Comparison of ENCODE assay signal across 9 cellular contexts in genomic region chr5:119470105-119470763, GRCh38. TPM values are rescaled to one million over a fixed set of nuclear protein-coding genes. Genes with fewer than 3 reads are reported as not detected.
DNase-seq lines count a peak whose midpoint lies in the region; ATAC-seq, FAIRE-seq and TF ChIP-seq lines count a peak whose summit lies in the region.
"Had no signal": no experiment of that assay in that cellular context is flagged by ENCODE, and none has a peak within 500 bp of the region (broad histone marks: within the 10 kb centered on the region; RNA-seq: fewer than 3 reads in every experiment).

No MANE protein-coding gene starts in this region.

- H3K79me2 ChIP-seq in DND-41 (ENCODE audit: insufficient read depth, low read length) (peaks cover 36% of the 10 kb centered on the region), OCI-LY3 (ENCODE audit: low read length) (peaks cover 18% of the 10 kb centered on the region)

- 0 out of 2 replicates have a peak overlapping the region, but pooled peaks have one; percentile 34 for H3K27ac ChIP-seq in DND-41 (ENCODE audit: low read length)
- peak overlapping the region; percentile 70 for H3K27ac ChIP-seq in OCI-LY3 (ENCODE audit: low read length)
- H3K27ac ChIP-seq in kidney (ENCODE audit: low read depth in 2 of 2, low read length in 2 of 2), result no peak overlapping the region
- H3K27ac ChIP-seq: upper lobe of left lung had no signal

- H2AFZ ChIP-seq in DND-41 (ENCODE audit: low read depth, low read length), result no peak overlapping the region
- H2AFZ ChIP-seq in OCI-LY3 (ENCODE audit: low read depth, low read length), result no peak overlapping the region

- DNase-seq in DND-41 (no peak), epidermal melanocyte (ENCODE audit: insufficient read length, low spot score) (no peak), kidney (no peak), foreskin fibroblast (no peak)
- DNase-seq: upper lobe of left lung had no signal

- H3K4me2 ChIP-seq in DND-41 (ENCODE audit: insufficient read depth, low read length), result no peak overlapping the region
- peak overlapping the region; percentile 77 for H3K4me2 ChIP-seq in OCI-LY3 (ENCODE audit: low read length)

- no peak overlapping the region for H3K9ac ChIP-seq in DND-41 (ENCODE audit: low read depth, low read length)
- peak overlapping the region; percentile 36; the same call in 1 of the 2 replicates for H3K9ac ChIP-seq in OCI-LY3 (ENCODE audit: low read length)
- no peak overlapping the region for H3K9ac ChIP-seq in kidney (ENCODE audit: low read length in 2 of 2)

- peaks cover 19% of the 10 kb centered on the region for H3K9me3 ChIP-seq in DND-41 (ENCODE audit: insufficient read depth, low read length, severe bottlenecking)
- 0 out of 2 replicates have a peak, but pooled peaks cover 9% of the 10 kb centered on the region for H3K9me3 ChIP-seq in OCI-LY3 (ENCODE audit: insufficient read depth, low read length)
- H3K9me3 ChIP-seq in kidney (ENCODE audit: control insufficient read depth in 1 of 2, low read length in 2 of 2), result peaks cover 4 to 14% of the 10 kb centered on the region in 2 donors

- no peak for FAIRE-seq in kidney (lab: Jason Lieb, UNC)

- TF ChIP-seq CTCF in DND-41 (IDR thresholded peaks at IDR 0.05; ENCODE audit: borderline replicate concordance, extremely low read depth, low read length, poor library complexity, severe bottlenecking), result no peak
- no peak for TF ChIP-seq CTCF in OCI-LY3 (IDR thresholded peaks at IDR 0.05; ENCODE audit: low read depth, low read length)
- no peak for TF ChIP-seq CTCF in kidney (IDR thresholded peaks at IDR 0.05; ENCODE audit: borderline replicate concordance, extremely low read depth, insufficient read depth)
- no peak for TF ChIP-seq CTCF in foreskin fibroblast (IDR thresholded peaks at IDR 0.05; ENCODE audit: low read depth, low read length)

- H3K36me3 ChIP-seq in DND-41 (ENCODE audit: insufficient read depth, low read length), result peaks cover 44% of the 10 kb centered on the region
- H3K36me3 ChIP-seq in OCI-LY3 (replicated peaks; ENCODE audit: low read depth, low read length), result peaks cover 28% of the 10 kb centered on the region
- peaks cover 0 to 2% of the 10 kb centered on the region in 2 donors for H3K36me3 ChIP-seq in kidney (ENCODE audit: control insufficient read depth in 1 of 2, insufficient read depth in 2 of 2, low read length in 2 of 2)

- H4K20me1 ChIP-seq in DND-41 (ENCODE audit: insufficient read depth, low read length) (no peaks in the 10 kb centered on the region), OCI-LY3 (ENCODE audit: insufficient read depth, low read length) (no peaks in the 10 kb centered on the region)

- ATAC-seq in DND-41 (ENCODE audit: insufficient read depth, low read depth), result peak; percentile 33; the same call in 1 of the 3 replicates
- peak; percentile 45 for ATAC-seq in GM19328 (IDR thresholded peaks at IDR 0.05; ENCODE audit: unreplicated experiment)
- peak; percentile 64 for ATAC-seq in HG02884 (IDR thresholded peaks at IDR 0.05; ENCODE audit: unreplicated experiment)
- ATAC-seq in HG03439 (IDR thresholded peaks at IDR 0.05; ENCODE audit: unreplicated experiment), result no peak

- intact Hi-C loops in kidney (cut with DNase I), result no loop called here

- H3K4me3 ChIP-seq in DND-41 (ENCODE audit: low read depth in 1 of 2, low read length in 2 of 2) (no peak overlapping the region), OCI-LY3 (ENCODE audit: low read length) (peak overlapping the region; percentile 40), kidney (ENCODE audit: low read length in 2 of 2) (no peak overlapping the region), foreskin fibroblast (ENCODE audit: low read depth in 1 of 2, low read length in 2 of 2) (no peak overlapping the region)
- H3K4me3 ChIP-seq: upper lobe of left lung had no signal

- H3K4me1 ChIP-seq in DND-41 (ENCODE audit: insufficient read depth, low read length) (peaks cover 12% of the 10 kb centered on the region), OCI-LY3 (ENCODE audit: low read length) (peaks cover 18% of the 10 kb centered on the region), kidney (ENCODE audit: control insufficient read depth in 1 of 2, insufficient read depth in 1 of 2, low read depth in 1 of 2, low read length in 2 of 2) (no peaks in the 10 kb centered on the region)

- no peaks in the 10 kb centered on the region for H3K27me3 ChIP-seq in DND-41 (ENCODE audit: insufficient read depth, low read length, poor library complexity)
- no peaks in the 10 kb centered on the region for H3K27me3 ChIP-seq in OCI-LY3 (ENCODE audit: low read depth, low read length)
- H3K27me3 ChIP-seq: upper lobe of left lung had no signal

RNA-seq across cellular contexts. Expression of gene HSD17B4, which starts 17.9 kb away (rescaled TPM):
- total RNA-seq in kidney, result 202 TPM
- 212 TPM for polyA plus RNA-seq in kidney (ENCODE audit: insufficient read depth, low read depth, low replicate concordance)

Comparison
In these comparisons a context has a peak if more than half of its experiments do, and no peak if none do; other contexts are left out.
1. H3K27ac ChIP-seq: peak in DND-41 (single experiment) and OCI-LY3 (single experiment); none in kidney (0 of 2).